ENCODE assay signal across 9 cellular contexts in the genomic region with DNA sequence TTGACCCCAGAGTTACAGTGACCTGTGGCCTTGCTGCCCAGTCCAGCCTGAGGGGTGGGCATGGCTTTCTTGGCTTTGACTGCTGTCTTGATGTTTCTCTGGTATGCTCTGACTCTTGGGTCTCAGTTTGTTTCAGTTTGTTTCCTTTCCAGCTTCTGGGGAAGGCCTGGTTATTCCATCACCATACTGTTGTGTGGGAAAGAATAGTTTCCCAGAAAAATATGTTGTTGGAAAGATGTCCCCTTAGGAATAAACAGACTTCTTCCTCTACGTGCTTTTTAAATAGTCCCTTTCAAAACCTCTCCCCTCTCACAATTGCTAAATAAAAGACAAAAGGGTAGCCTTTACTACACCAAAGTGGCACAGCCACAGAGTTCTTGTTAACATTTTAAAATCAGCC. TPM values are rescaled to one million over a fixed set of nuclear protein-coding genes. Genes with fewer than 3 reads are reported as not detected.
"Had no signal": no experiment of that assay in that cellular context is flagged by ENCODE, and none has a peak within 500 bp of the region (broad histone marks: within the 10 kb centered on the region; RNA-seq: fewer than 3 reads in every experiment).

No MANE protein-coding gene starts in this region.

- H3K4me1 ChIP-seq: HAP-1 had no signal

- ATAC-seq: HCT116, K562 had no signal

- H3K4me3 ChIP-seq: GM23248, HAP-1, K562 had no signal

- H3K9ac ChIP-seq: GM23248 had no signal

- H3K4me3 Mint-ChIP-seq: HFFc6 had no signal

- H3K27ac Mint-ChIP-seq: HFFc6 had no signal

- H3K36me3 ChIP-seq: HAP-1 had no signal

- DNase-seq: GM23248, GOT3, H7, HFFc6, IMR-90 had no signal

- H3K27ac ChIP-seq: GM23248 had no signal

- H3K9me3 ChIP-seq: HAP-1 had no signal

RNA-seq across cellular contexts. Expression of a gene that starts 49.5 kb away (rescaled TPM):
- total RNA-seq: GM23248, HT-29 had no signal
- polyA plus RNA-seq: GM23248 had no signal
